8 cellular contexts compared by ENCODE assay signal in the genomic region with DNA sequence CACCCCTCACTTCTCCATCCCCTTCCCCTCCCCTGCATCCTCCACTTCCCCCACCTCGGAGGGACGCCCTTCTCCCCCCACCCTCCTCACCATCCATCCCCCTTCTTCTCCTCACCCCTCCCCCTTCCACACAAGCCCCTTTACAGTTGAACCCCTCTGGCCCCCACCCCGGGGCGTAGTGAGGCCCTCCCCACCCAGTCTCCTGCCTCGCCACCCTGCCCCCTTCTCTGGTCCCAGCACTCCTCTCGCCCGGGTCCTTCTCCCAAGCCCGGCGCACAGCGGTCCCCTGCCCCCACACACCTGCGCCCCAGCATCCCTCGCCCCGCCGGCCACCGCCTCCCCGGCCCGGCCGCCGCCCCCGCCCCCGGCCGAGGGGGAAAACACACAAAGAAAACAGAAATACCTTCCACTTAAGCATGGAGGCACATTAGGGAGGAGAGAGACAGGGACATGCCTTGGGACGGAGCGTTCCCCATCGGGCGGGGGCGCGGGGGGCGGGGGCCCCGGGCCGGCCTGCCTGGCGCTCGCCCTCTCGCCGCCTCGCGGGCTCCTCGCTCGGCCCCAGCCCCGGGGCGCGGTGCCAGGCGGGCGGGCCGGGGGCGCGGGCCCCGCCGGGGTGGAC. TPM values are rescaled to one million over a fixed set of nuclear protein-coding genes. Genes with fewer than 3 reads are reported as not detected.
DNase-seq lines count a peak whose midpoint lies in the region; ATAC-seq and TF ChIP-seq lines count a peak whose summit lies in the region.

No MANE protein-coding gene starts in this region.

- H3K27me3 ChIP-seq in neutrophil: peaks cover 98% of the 10 kb centered on the region
- H3K27me3 ChIP-seq in foreskin keratinocyte: peaks cover 90% of the 10 kb centered on the region

- no peak for ATAC-seq in foreskin keratinocyte

- TF ChIP-seq CTCF in coronary artery (IDR thresholded peaks at IDR 0.05) (no peak), neutrophil (IDR thresholded peaks at IDR 0.05) (no peak), foreskin keratinocyte (conservative IDR thresholded peaks at IDR 0.05) (no peak)

- H3K27ac ChIP-seq in coronary artery: no peak overlapping the region
- no peak overlapping the region for H3K27ac ChIP-seq in neutrophil
- no peak overlapping the region for H3K27ac ChIP-seq in foreskin keratinocyte

- DNase-seq in D341Med (ENCODE audit: low spot score) (peak; percentile 93), coronary artery (ENCODE audit: low spot score) (no peak), NCI-H446 treated with DMSO at 0.1 percent for 48 hours (lab: John Stamatoyannopoulos, UW) (no peak), NCI-H1930 (lab: John Stamatoyannopoulos, UW) (no peak), cortex of kidney (lab: John Stamatoyannopoulos, UW) (no peak), foreskin keratinocyte (no peak)
- DNase-seq in Jurkat, Clone E6-1 (ENCODE audit: low read depth, low spot score): no peak

- H3K9me3 ChIP-seq in neutrophil: no peaks in the 10 kb centered on the region

- H3K4me3 ChIP-seq in Jurkat, Clone E6-1 (ENCODE audit: low read length): peak overlapping the region; percentile 35
- H3K4me3 ChIP-seq in coronary artery (peak overlapping the region; percentile 70), neutrophil (ENCODE audit: low read depth in 1 of 2, low read length in 1 of 2) (peak overlapping the region; percentile 38 to 56)

- peaks cover 14 to 23% of the 10 kb centered on the region in 2 experiments for H3K4me1 ChIP-seq in neutrophil (ENCODE audit: control insufficient read depth in 1 of 2, insufficient read depth in 1 of 2, low read depth in 1 of 2, low read length in 1 of 2)
- H3K4me1 ChIP-seq in foreskin keratinocyte: no peaks in the 10 kb centered on the region

- H3K36me3 ChIP-seq in neutrophil: no peaks in the 10 kb centered on the region

RNA-seq across cellular contexts. Expression of a gene that starts 0.4 kb away (rescaled TPM):
- 3.0 TPM for polyA plus RNA-seq in Jurkat, Clone E6-1 (2012; ENCODE audit: insufficient read depth, insufficient read length)
- total RNA-seq in foreskin keratinocyte: 0.25 and 0.31 TPM in 2 replicates
- polyA plus RNA-seq in foreskin keratinocyte: 0.36 and 0.46 TPM in 2 replicates
